ENCODE assay signal across 1 cellular context in genomic region chr17:48127371-48128051, GRCh38.
TF ChIP-seq lines count a peak whose summit lies in the region.

No MANE protein-coding gene starts in this region.

TF ChIP-seq in HCT116, 20 proteins besides CTCF, POLR2A, EP300 and RAD21 (continued from another document):
- peak; percentile 86 for TF ChIP-seq MAX (IDR thresholded peaks at IDR 0.05)
- TF ChIP-seq CEBPB (IDR thresholded peaks at IDR 0.05; ENCODE audit: low read depth): no peak
- peak; percentile 68 for TF ChIP-seq POLR2AphosphoS5 (IDR thresholded peaks at IDR 0.05; ENCODE audit: low read depth, low read length)
- TF ChIP-seq SRF (IDR thresholded peaks at IDR 0.05; ENCODE audit: low read depth): no peak
- TF ChIP-seq ELF1 (IDR thresholded peaks at IDR 0.05; ENCODE audit: borderline replicate concordance, low read depth): no peak
- no peak for TF ChIP-seq REST (IDR thresholded peaks at IDR 0.05; ENCODE audit: low read depth)
- no peak for TF ChIP-seq ZNF274 (IDR thresholded peaks at IDR 0.05; ENCODE audit: low read depth, low read length)
- TF ChIP-seq FOSL1 (IDR thresholded peaks at IDR 0.05; ENCODE audit: low read depth): peak; percentile 91
- TF ChIP-seq SP1 (IDR thresholded peaks at IDR 0.05; ENCODE audit: low read depth): peak; percentile 54
- TF ChIP-seq SIN3A (IDR thresholded peaks at IDR 0.05; ENCODE audit: low read depth): peak; percentile 55; the same call in 1 of the 2 replicates
- peak; percentile 60 for TF ChIP-seq YY1 (IDR thresholded peaks at IDR 0.05; ENCODE audit: extremely low read depth, insufficient replicate concordance, low read depth, low read length)
- TF ChIP-seq EZH2 (IDR thresholded peaks at IDR 0.05): no peak
- TF ChIP-seq ZFX (IDR thresholded peaks at IDR 0.05): no peak
- TF ChIP-seq TCF7L2 (IDR thresholded peaks at IDR 0.05; ENCODE audit: borderline replicate concordance, extremely low read depth, insufficient read depth, insufficient read length): no peak
- TF ChIP-seq ATF3 (IDR thresholded peaks at IDR 0.05): no peak
- TF ChIP-seq EZH2phosphoT487 (IDR thresholded peaks at IDR 0.05; ENCODE audit: borderline replicate concordance): no peak
- no peak for TF ChIP-seq EGR1 (IDR thresholded peaks at IDR 0.05; ENCODE audit: low read depth)
- TF ChIP-seq CBX3 (IDR thresholded peaks at IDR 0.05; ENCODE audit: low read depth): 0 out of 2 replicates have a peak, but pooled peaks have one; percentile 24
TF ChIP-seq in HCT116: peak in this region for 8.
